ENCODE assay signal across 10 cellular contexts in the genomic region with DNA sequence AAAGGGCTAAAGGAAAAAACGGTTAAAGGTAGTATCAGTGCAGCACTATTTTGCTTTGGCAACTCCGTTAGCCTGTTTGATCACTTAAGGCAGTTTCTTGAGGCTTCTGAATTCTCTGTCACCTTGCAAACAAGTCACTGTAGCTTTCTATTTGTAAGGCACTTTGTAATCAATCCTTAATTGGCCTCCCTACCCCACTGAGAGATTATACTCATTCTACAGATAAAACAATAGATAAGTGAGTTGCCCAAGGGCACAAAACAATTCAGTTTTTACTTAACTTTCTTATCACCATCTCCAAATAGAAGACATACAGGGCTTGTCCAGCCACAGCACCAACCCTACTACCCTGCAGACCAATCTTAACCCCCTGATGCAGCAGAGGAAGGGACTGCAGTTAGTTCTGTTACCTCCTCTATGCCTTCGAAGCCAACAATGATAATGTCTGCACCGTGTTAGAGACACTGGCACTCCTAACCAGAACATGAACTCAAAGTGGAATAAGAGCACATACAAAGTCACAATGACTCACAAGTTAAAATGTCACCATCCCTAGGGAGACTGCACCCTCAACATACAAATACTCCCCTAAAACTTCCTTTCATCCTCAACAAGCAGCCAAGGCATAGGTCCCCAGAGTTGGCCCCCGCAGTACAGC. TPM values are rescaled to one million over a fixed set of nuclear protein-coding genes. Genes with fewer than 3 reads are reported as not detected.
A peak's percentile ranks its signal among the peaks of the same experiment; 100 is the strongest.
DNase-seq lines count a peak whose midpoint lies in the region; ATAC-seq and TF ChIP-seq lines count a peak whose summit lies in the region.
"Had no signal": no experiment of that assay in that cellular context is flagged by ENCODE, and none has a peak within 500 bp of the region (broad histone marks: within the 10 kb centered on the region; RNA-seq: fewer than 3 reads in every experiment).

No MANE protein-coding gene starts in this region.

- peaks cover 43% of the 10 kb centered on the region for H3K79me2 ChIP-seq in hepatocyte

- intact Hi-C loops in activated CD8-positive, alpha-beta T cell treated with anti-CD3 and anti-CD28 coated beads for 36 hours (cut with micrococcal nuclease): no loop called here

- CTCF ChIA-PET in activated CD8-positive, alpha-beta T cell treated with anti-CD3 and anti-CD28 coated beads for 36 hours (lab: Charles Lee): no interaction called here

- no peaks in the 10 kb centered on the region for H3K36me3 Mint-ChIP-seq in activated T-cell treated with anti-CD3 and anti-CD28 coated beads, Interleukin-2, amount 50 U/mL, for 4 hours (ENCODE audit: insufficient read depth)
- H3K36me3 Mint-ChIP-seq in activated CD8-positive, alpha-beta T cell treated with anti-CD3 and anti-CD28 coated beads for 36 hours (ENCODE audit: low read depth): no peaks in the 10 kb centered on the region

- DNase-seq in activated T-cell treated with anti-CD3 and anti-CD28 coated beads, Interleukin-2, amount 50 U/mL, for 4 hours: no peak
- no peak for DNase-seq in activated T-cell treated with anti-CD3 and anti-CD28 coated beads, Interleukin-2, amount 50 U/mL, for 1 hour
- DNase-seq in activated CD8-positive, alpha-beta T cell treated with anti-CD3 and anti-CD28 coated beads for 36 hours: no peak
- DNase-seq in hepatocyte (ENCODE audit: low spot score) (no peak), kidney glomerular epithelial cell (lab: John Stamatoyannopoulos, UW) (no peak)
- DNase-seq in activated effector memory CD4-positive, alpha-beta T cell treated with Interleukin-2 at 50 U/mL for 16 hours: no peak
- DNase-seq: NCI-H2029 treated with DMSO at 0.1 percent for 48 hours had no signal

- peaks cover 18% of the 10 kb centered on the region for H3K4me1 ChIP-seq in hepatocyte (ENCODE audit: insufficient read depth)
- peaks cover 8% of the 10 kb centered on the region for H3K4me1 ChIP-seq in stomach smooth muscle (ENCODE audit: control insufficient read depth, insufficient read depth, low read length)

- TF ChIP-seq CTCF in activated CD8-positive, alpha-beta T cell treated with anti-CD3 and anti-CD28 coated beads for 36 hours (IDR thresholded peaks at IDR 0.05): no peak
- no peak for TF ChIP-seq CTCF in hepatocyte (IDR thresholded peaks at IDR 0.05; ENCODE audit: poor library complexity)

- POLR2A ChIA-PET in activated CD8-positive, alpha-beta T cell treated with anti-CD3 and anti-CD28 coated beads for 36 hours (lab: Charles Lee): no interaction called here

- no peak for ATAC-seq in activated T-cell treated with anti-CD3 and anti-CD28 coated beads, Interleukin-2, amount 50 U/mL, for 4 hours
- ATAC-seq in activated CD8-positive, alpha-beta T cell treated with anti-CD3 and anti-CD28 coated beads for 36 hours: no peak
- no peak for ATAC-seq in GM18505 (IDR thresholded peaks at IDR 0.05; ENCODE audit: unreplicated experiment)

- peak overlapping the region; percentile 78 for H3K27ac ChIP-seq in hepatocyte
- H3K27ac ChIP-seq in stomach smooth muscle (ENCODE audit: low read length): no peak overlapping the region

- H3K9me3 Mint-ChIP-seq in activated T-cell treated with anti-CD3 and anti-CD28 coated beads, Interleukin-2, amount 50 U/mL, for 4 hours: no peaks in the 10 kb centered on the region
- H3K9me3 Mint-ChIP-seq in activated CD8-positive, alpha-beta T cell treated with anti-CD3 and anti-CD28 coated beads for 36 hours: no peaks in the 10 kb centered on the region

- H3K4me3 ChIP-seq in hepatocyte: peak overlapping the region; percentile 5
- peak overlapping the region; percentile 59 to 77 for H3K4me3 ChIP-seq in stomach smooth muscle (ENCODE audit: low read length in 2 of 2)

- H3K4me1 Mint-ChIP-seq in activated T-cell treated with anti-CD3 and anti-CD28 coated beads, Interleukin-2, amount 50 U/mL, for 4 hours (ENCODE audit: low read depth): peaks cover 52% of the 10 kb centered on the region
- H3K4me1 Mint-ChIP-seq in activated CD8-positive, alpha-beta T cell treated with anti-CD3 and anti-CD28 coated beads for 36 hours (ENCODE audit: low read depth): peaks cover 50% of the 10 kb centered on the region

- peaks cover 14% of the 10 kb centered on the region for H4K20me1 ChIP-seq in hepatocyte (ENCODE audit: insufficient read depth, poor library complexity, severe bottlenecking)

- H3K4me2 ChIP-seq in hepatocyte: peak overlapping the region; percentile 79

- no peak overlapping the region for H3K27ac Mint-ChIP-seq in activated CD8-positive, alpha-beta T cell treated with anti-CD3 and anti-CD28 coated beads for 36 hours

- no peaks in the 10 kb centered on the region for H3K36me3 ChIP-seq in hepatocyte (replicated peaks; ENCODE audit: insufficient read depth, low read depth)
- no peaks in the 10 kb centered on the region for H3K36me3 ChIP-seq in stomach smooth muscle (ENCODE audit: control insufficient read depth in 2 of 2, insufficient read depth in 2 of 2, low read length in 2 of 2)

- no peaks in the 10 kb centered on the region for H3K27me3 Mint-ChIP-seq in activated T-cell treated with anti-CD3 and anti-CD28 coated beads, Interleukin-2, amount 50 U/mL, for 4 hours (ENCODE audit: low read depth)
- H3K27me3 Mint-ChIP-seq in activated CD8-positive, alpha-beta T cell treated with anti-CD3 and anti-CD28 coated beads for 36 hours: no peaks in the 10 kb centered on the region

- H3K4me3 Mint-ChIP-seq in activated T-cell treated with anti-CD3 and anti-CD28 coated beads, Interleukin-2, amount 50 U/mL, for 4 hours: peak overlapping the region; percentile 90
- peak overlapping the region; percentile 86 for H3K4me3 Mint-ChIP-seq in activated CD8-positive, alpha-beta T cell treated with anti-CD3 and anti-CD28 coated beads for 36 hours

- TF ChIP-seq POLR2A in GM18505 (IDR thresholded peaks at IDR 0.05; ENCODE audit: borderline replicate concordance, extremely low read depth, insufficient read depth, insufficient read length): no peak

- no peak overlapping the region for H2AFZ ChIP-seq in hepatocyte

- H3K9me3 ChIP-seq in hepatocyte (ENCODE audit: low read depth) (no peaks in the 10 kb centered on the region), stomach smooth muscle (ENCODE audit: control insufficient read depth in 2 of 2, low read length in 2 of 2) (no peaks in the 10 kb centered on the region)

- H3K9ac ChIP-seq in stomach smooth muscle (ENCODE audit: low read length in 2 of 2): no peak overlapping the region

- WGBS in hepatocyte (ENCODE audit: low lambda C conversion rate, missing lambda C conversion rate): 48% methylated on average over 5 of the region's 5 CpGs

- no peaks in the 10 kb centered on the region for H3K9me2 ChIP-seq in hepatocyte (replicated peaks; ENCODE audit: insufficient read depth)

- H3K27me3 ChIP-seq in hepatocyte (no peaks in the 10 kb centered on the region), stomach smooth muscle (ENCODE audit: control insufficient read depth in 1 of 2, insufficient read depth in 2 of 2, low read length in 2 of 2) (no peaks in the 10 kb centered on the region)

RNA-seq across cellular contexts. Expression of a gene that starts 1.7 kb away (rescaled TPM):
- total RNA-seq in activated T-cell treated with anti-CD3 and anti-CD28 coated beads, Interleukin-2, amount 50 U/mL, for 4 hours: 10 to 100 TPM; 14.7 to 20.0 (median 15.7) TPM
- 10 to 100 TPM; 13.2 to 14.6 TPM for total RNA-seq in activated CD8-positive, alpha-beta T cell treated with anti-CD3 and anti-CD28 coated beads for 36 hours
- 40.9 and 45.7 TPM in 2 replicates for total RNA-seq in hepatocyte
- 45.6 and 51.6 TPM in 2 replicates for polyA plus RNA-seq in hepatocyte

RNA-seq across cellular contexts. Expression of a gene that starts 34.7 kb away (rescaled TPM):
- total RNA-seq in activated T-cell treated with anti-CD3 and anti-CD28 coated beads, Interleukin-2, amount 50 U/mL, for 4 hours: not detected
- total RNA-seq in activated CD8-positive, alpha-beta T cell treated with anti-CD3 and anti-CD28 coated beads for 36 hours: not detected
- total RNA-seq in hepatocyte: not detected in 2 replicates
- 0.53 and 1.1 TPM in 2 replicates for polyA plus RNA-seq in hepatocyte

RNA-seq across cellular contexts. Expression of a gene that starts 42.6 kb away (rescaled TPM):
- total RNA-seq in activated T-cell treated with anti-CD3 and anti-CD28 coated beads, Interleukin-2, amount 50 U/mL, for 4 hours: not detected
- not detected for total RNA-seq in activated CD8-positive, alpha-beta T cell treated with anti-CD3 and anti-CD28 coated beads for 36 hours
- 0.33 TPM in 1 of 2 replicates, not detected in the other for total RNA-seq in hepatocyte
- polyA plus RNA-seq in hepatocyte: not detected in 2 replicates
- total RNA-seq: lung microvascular endothelial cell had no signal
